3 cellular contexts compared by ENCODE assay signal in the genomic region with DNA sequence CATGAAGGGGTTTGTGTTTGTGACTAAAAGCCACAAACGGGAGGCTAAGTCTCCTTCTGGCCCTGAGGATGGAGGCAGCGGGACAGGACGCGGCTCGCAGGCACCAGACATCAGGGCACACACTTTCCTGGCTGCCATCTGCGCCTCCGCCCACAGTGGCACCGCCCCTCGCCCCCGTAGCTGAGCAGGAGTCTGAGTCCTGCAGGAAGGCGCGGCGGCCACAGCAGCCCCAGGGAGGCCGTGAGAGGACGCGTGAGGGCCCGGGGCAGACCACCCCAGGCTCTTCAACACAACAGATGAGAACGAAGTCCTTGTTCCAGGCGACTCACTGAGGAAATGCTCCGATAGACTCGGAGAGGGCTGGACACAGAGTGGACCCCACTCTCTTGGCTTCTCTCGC. TPM values are rescaled to one million over a fixed set of nuclear protein-coding genes. Genes with fewer than 3 reads are reported as not detected.
"Had no signal": no experiment of that assay in that cellular context is flagged by ENCODE, and none has a peak within 500 bp of the region (broad histone marks: within the 10 kb centered on the region; RNA-seq: fewer than 3 reads in every experiment).

No MANE protein-coding gene starts in this region.

- DNase-seq: GDM1, GF-D8 had no signal

- H3K4me3 ChIP-seq: GM12878 had no signal

- ATAC-seq: GM12878 had no signal

RNA-seq across cellular contexts. Expression of gene ADGRA1, which starts 6.6 kb away (rescaled TPM):
- polyA plus RNA-seq: GM12878 had no signal
